Comparison of ENCODE assay signal across 11 cellular contexts in the genomic region with DNA sequence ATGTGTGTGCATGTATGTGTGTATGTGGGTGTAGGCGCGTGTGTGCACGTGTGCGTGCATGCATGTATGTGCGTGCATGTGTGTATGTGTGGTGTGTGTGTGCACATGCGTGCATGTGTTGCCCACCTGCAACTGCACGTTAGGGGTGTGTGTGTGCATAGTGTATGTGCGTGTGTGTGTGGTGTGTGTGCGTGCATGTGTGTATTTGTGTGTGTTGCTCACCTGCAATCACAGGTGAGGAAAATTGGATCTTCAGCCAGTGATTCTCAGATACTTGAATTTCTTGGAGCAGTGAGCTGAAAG. TPM values are rescaled to one million over a fixed set of nuclear protein-coding genes. Genes with fewer than 3 reads are reported as not detected.
"Had no signal": no experiment of that assay in that cellular context is flagged by ENCODE, and none has a peak within 500 bp of the region (broad histone marks: within the 10 kb centered on the region; RNA-seq: fewer than 3 reads in every experiment).

No MANE protein-coding gene starts in this region.

- H3K27ac ChIP-seq: brain microvascular endothelial cell, thoracic aorta, WERI-Rb-1 had no signal

- H3K36me3 ChIP-seq: brain microvascular endothelial cell, thoracic aorta, WERI-Rb-1 had no signal

- H3K27ac Mint-ChIP-seq: activated CD4-positive, alpha-beta T cell treated with anti-CD3 and anti-CD28 coated beads, Interleukin-2, amount 10 ng/mL, durations not matched to agents 24 days and 14 days; activated naive CD8-positive, alpha-beta T cell treated with anti-CD3 and anti-CD28 coated beads for 36 hours; natural killer cell treated with Interleukin-12 subunit alpha and Interleukin-12 subunit beta and Interleukin-15 and Interleukin-18, amount 100 ng/mL, for 72 hours; stimulated activated naive CD8-positive, alpha-beta T cell treated with anti-CD3 and anti-CD28 coated beads, Interleukin-15, amount 100 ng/mL, for 72 hours; T-cell had no signal

- H3K9me3 Mint-ChIP-seq: activated CD4-positive, alpha-beta T cell treated with anti-CD3 and anti-CD28 coated beads, Interleukin-2, amount 10 ng/mL, durations not matched to agents 24 days and 14 days; activated naive CD8-positive, alpha-beta T cell treated with anti-CD3 and anti-CD28 coated beads for 36 hours; natural killer cell treated with Interleukin-12 subunit alpha and Interleukin-12 subunit beta and Interleukin-15 and Interleukin-18, amount 100 ng/mL, for 72 hours; stimulated activated naive CD8-positive, alpha-beta T cell treated with anti-CD3 and anti-CD28 coated beads, Interleukin-15, amount 100 ng/mL, for 72 hours; T-cell had no signal

- H3K27me3 Mint-ChIP-seq: activated naive CD8-positive, alpha-beta T cell treated with anti-CD3 and anti-CD28 coated beads for 36 hours had no signal

- H3K36me3 Mint-ChIP-seq: activated naive CD8-positive, alpha-beta T cell treated with anti-CD3 and anti-CD28 coated beads for 36 hours; natural killer cell treated with Interleukin-12 subunit alpha and Interleukin-12 subunit beta and Interleukin-15 and Interleukin-18, amount 100 ng/mL, for 72 hours; T-cell had no signal

- H3K4me1 Mint-ChIP-seq: activated CD4-positive, alpha-beta T cell treated with anti-CD3 and anti-CD28 coated beads, Interleukin-2, amount 10 ng/mL, durations not matched to agents 24 days and 14 days; activated naive CD8-positive, alpha-beta T cell treated with anti-CD3 and anti-CD28 coated beads for 36 hours; stimulated activated naive CD8-positive, alpha-beta T cell treated with anti-CD3 and anti-CD28 coated beads, Interleukin-15, amount 100 ng/mL, for 72 hours had no signal

- DNase-seq: activated CD4-positive, alpha-beta T cell treated with anti-CD3 and anti-CD28 coated beads, Interleukin-2, amount 10 ng/mL, durations not matched to agents 24 days and 14 days; activated naive CD8-positive, alpha-beta T cell treated with anti-CD3 and anti-CD28 coated beads for 36 hours; activated T-cell treated with anti-CD3 and anti-CD28 coated beads, Interleukin-2, amount 50 U/mL, for 1 hour; brain microvascular endothelial cell; stimulated activated CD4-positive, alpha-beta T cell treated with anti-CD3 and anti-CD28 coated beads, Interleukin-15, amount 100 ng/mL, for 24 hours; stimulated activated CD4-positive, alpha-beta T cell treated with anti-CD3 and anti-CD28 coated beads, Interleukin-4, amount 100 ng/mL, for 4 hours; WERI-Rb-1 had no signal

- H3K9me3 ChIP-seq: thoracic aorta had no signal

- H3K4me3 Mint-ChIP-seq: activated CD4-positive, alpha-beta T cell treated with anti-CD3 and anti-CD28 coated beads, Interleukin-2, amount 10 ng/mL, durations not matched to agents 24 days and 14 days; activated naive CD8-positive, alpha-beta T cell treated with anti-CD3 and anti-CD28 coated beads for 36 hours; natural killer cell treated with Interleukin-12 subunit alpha and Interleukin-12 subunit beta and Interleukin-15 and Interleukin-18, amount 100 ng/mL, for 72 hours; stimulated activated naive CD8-positive, alpha-beta T cell treated with anti-CD3 and anti-CD28 coated beads, Interleukin-15, amount 100 ng/mL, for 72 hours; T-cell had no signal

RNA-seq across cellular contexts. Expression of a gene that starts 54.3 kb away (rescaled TPM):
- total RNA-seq: activated CD4-positive, alpha-beta T cell treated with anti-CD3 and anti-CD28 coated beads, Interleukin-2, amount 10 ng/mL, durations not matched to agents 24 days and 14 days had no signal
